Comparison of ENCODE assay signal across 22 cellular contexts in genomic region chr13:40275636-40276035, GRCh38.
A peak's percentile ranks its signal among the peaks of the same experiment; 100 is the strongest.
DNase-seq lines count a peak whose midpoint lies in the region; ATAC-seq, FAIRE-seq and TF ChIP-seq lines count a peak whose summit lies in the region.
"Had no signal": no experiment of that assay in that cellular context is flagged by ENCODE, and none has a peak within 500 bp of the region (broad histone marks: within the 10 kb centered on the region; RNA-seq: fewer than 3 reads in every experiment).

No MANE protein-coding gene starts in this region.

- no peaks in the 10 kb centered on the region for H4K20me1 ChIP-seq in hepatocyte (ENCODE audit: insufficient read depth, poor library complexity, severe bottlenecking)

- no peak for DNase-seq in A549 (ENCODE audit: low read depth in 1 of 2, low spot score in 1 of 2)
- DNase-seq in HFFc6 = peak; percentile 58
- DNase-seq in amniotic epithelial cell (ENCODE audit: low read depth) = peak; percentile 67
- DNase-seq in kidney glomerular epithelial cell (lab: John Stamatoyannopoulos, UW) = peak; percentile 25
- no peak for DNase-seq in NCI-H82 treated with DMSO at 0.1 percent for 48 hours (lab: John Stamatoyannopoulos, UW; ENCODE audit: unreplicated experiment)
- DNase-seq in suprapubic skin (ENCODE audit: low spot score in 2 of 2) = no peak
- DNase-seq in activated T-cell treated with anti-CD3 and anti-CD28 coated beads, Interleukin-2, amount 50 U/mL, for 1 hour = no peak
- no peak for DNase-seq in hepatocyte (ENCODE audit: low spot score)
- DNase-seq: activated CD4-positive, alpha-beta T cell treated with anti-CD3 and anti-CD28 coated beads for 4 hours; activated naive CD4-positive, alpha-beta T cell treated with anti-CD3 and anti-CD28 coated beads, Interleukin-2, amount 10 ng/mL, durations not matched to agents 7 days and 5 days; activated T-cell treated with anti-CD3 and anti-CD28 coated beads for 4 hours; left lung; NCI-H146; NCI-H446; small intestine; T1000 had no signal

- CTCF ChIA-PET in A549 (lab: Yijun Ruan, JAX) = no interaction called here

- no peaks in the 10 kb centered on the region for H3K27me3 ChIP-seq in suprapubic skin
- no peaks in the 10 kb centered on the region for H3K27me3 ChIP-seq in hepatocyte
- H3K27me3 ChIP-seq: left lung, tibial nerve had no signal

- TF ChIP-seq EP300 in A549 (IDR thresholded peaks at IDR 0.05) (no peak), suprapubic skin (IDR thresholded peaks at IDR 0.05) (no peak)

- no peaks in the 10 kb centered on the region for H3K9me3 ChIP-seq in A549
- no peaks in the 10 kb centered on the region for H3K9me3 ChIP-seq in suprapubic skin
- H3K9me3 ChIP-seq in hepatocyte (ENCODE audit: low read depth) = no peaks in the 10 kb centered on the region
- H3K9me3 ChIP-seq: left lung, tibial nerve had no signal

- no peak overlapping the region for H3K4me3 Mint-ChIP-seq in HFFc6
- H3K4me3 Mint-ChIP-seq: activated naive CD4-positive, alpha-beta T cell treated with anti-CD3 and anti-CD28 coated beads, Interleukin-2, amount 10 ng/mL, durations not matched to agents 7 days and 5 days; brain; GM23338 had no signal

- TF ChIP-seq POLR2A in A549 (IDR thresholded peaks at IDR 0.05; ENCODE audit: low read length) = no peak
- no peak for TF ChIP-seq POLR2A in suprapubic skin (IDR thresholded peaks at IDR 0.05)

- ATAC-seq in A549 = no peak; a peak in 1 of 6 replicates
- ATAC-seq: esophagus mucosa, GM23338, left lung had no signal

- peaks cover 6% of the 10 kb centered on the region for H3K9me3 Mint-ChIP-seq in HFFc6
- H3K9me3 Mint-ChIP-seq: activated naive CD4-positive, alpha-beta T cell treated with anti-CD3 and anti-CD28 coated beads, Interleukin-2, amount 10 ng/mL, durations not matched to agents 7 days and 5 days; GM23338 had no signal

- no peak for TF ChIP-seq RAD21 in A549 (conservative IDR thresholded peaks at IDR 0.05 in 1 of 2, IDR thresholded peaks at IDR 0.05 in 1 of 2)

- peak overlapping the region; percentile 57 for H3K27ac Mint-ChIP-seq in HFFc6
- H3K27ac Mint-ChIP-seq: activated naive CD4-positive, alpha-beta T cell treated with anti-CD3 and anti-CD28 coated beads, Interleukin-2, amount 10 ng/mL, durations not matched to agents 7 days and 5 days; GM23338 had no signal

- peaks cover 41% of the 10 kb centered on the region for H3K4me1 Mint-ChIP-seq in HFFc6 (ENCODE audit: low read depth)

- no peaks in the 10 kb centered on the region for H3K27me3 Mint-ChIP-seq in HFFc6 (ENCODE audit: insufficient read depth)
- H3K27me3 Mint-ChIP-seq: activated naive CD4-positive, alpha-beta T cell treated with anti-CD3 and anti-CD28 coated beads, Interleukin-2, amount 10 ng/mL, durations not matched to agents 7 days and 5 days; brain had no signal

- WGBS in A549 (ENCODE audit: missing lambda C conversion rate) = 10% methylated on average over 2 of the region's 3 CpGs
- WGBS in suprapubic skin = 89% methylated on average over 3 of the region's 3 CpGs
- WGBS in hepatocyte (ENCODE audit: low lambda C conversion rate, missing lambda C conversion rate) = 62% methylated on average over 3 of the region's 3 CpGs

- FAIRE-seq in A549 (lab: Jason Lieb, UNC) = no peak
- FAIRE-seq: G401.6, small intestine had no signal

- POLR2A ChIA-PET in A549 (lab: Yijun Ruan, JAX) = no interaction called here

- H2AFZ ChIP-seq in hepatocyte = no peak overlapping the region
- H2AFZ ChIP-seq: GM23338, parathyroid adenoma had no signal

- H3K36me3 ChIP-seq in suprapubic skin (no peaks in the 10 kb centered on the region), hepatocyte (replicated peaks; ENCODE audit: insufficient read depth, low read depth) (no peaks in the 10 kb centered on the region)
- H3K36me3 ChIP-seq: left lung, tibial nerve had no signal

- H3K79me2 ChIP-seq in hepatocyte = no peaks in the 10 kb centered on the region
- H3K79me2 ChIP-seq: parathyroid adenoma had no signal

- no peaks in the 10 kb centered on the region for H3K9me2 ChIP-seq in hepatocyte (replicated peaks; ENCODE audit: insufficient read depth)

- H3K36me3 Mint-ChIP-seq in HFFc6 (ENCODE audit: low read depth) = no peaks in the 10 kb centered on the region
- H3K36me3 Mint-ChIP-seq: brain had no signal

- H3K27ac ChIP-seq in A549 (peak overlapping the region; percentile 44 to 51; a peak in 3 of 6 replicates), suprapubic skin (no peak overlapping the region), hepatocyte (no peak overlapping the region)
- H3K27ac ChIP-seq: left lung, parathyroid adenoma had no signal

- H3K4me3 ChIP-seq in A549 (no peak overlapping the region), suprapubic skin (no peak overlapping the region), hepatocyte (no peak overlapping the region)
- H3K4me3 ChIP-seq: GM23338, left lung, tibial nerve had no signal

- H3K4me1 ChIP-seq in A549 (peaks cover 34% of the 10 kb centered on the region), suprapubic skin (peaks cover 37% of the 10 kb centered on the region), hepatocyte (ENCODE audit: insufficient read depth) (peaks cover 5% of the 10 kb centered on the region)
- H3K4me1 ChIP-seq: parathyroid adenoma had no signal

- H3K4me2 ChIP-seq in A549 (peak overlapping the region; percentile 23; the same call in 2 of the 3 replicates), hepatocyte (no peak overlapping the region)
- H3K4me2 ChIP-seq: GM23338 had no signal

- TF ChIP-seq CTCF in A549 (IDR thresholded peaks at IDR 0.05) = no peak
- TF ChIP-seq CTCF in HFFc6 (IDR thresholded peaks at IDR 0.05) = no peak
- no peak for TF ChIP-seq CTCF in suprapubic skin (IDR thresholded peaks at IDR 0.05)
- TF ChIP-seq CTCF in hepatocyte (IDR thresholded peaks at IDR 0.05; ENCODE audit: poor library complexity) = no peak

TF ChIP-seq in A549, 52 proteins besides CTCF, POLR2A, EP300 and RAD21:
- no peak for TF ChIP-seq CBX8 (IDR thresholded peaks at IDR 0.05)
- TF ChIP-seq MAZ (IDR thresholded peaks at IDR 0.05; ENCODE audit: borderline replicate concordance, low read depth, low read length) = no peak
- no peak for TF ChIP-seq JUNB (IDR thresholded peaks at IDR 0.05)
- no peak for TF ChIP-seq ZC3H11A (IDR thresholded peaks at IDR 0.05)
- TF ChIP-seq, protein P1, sequence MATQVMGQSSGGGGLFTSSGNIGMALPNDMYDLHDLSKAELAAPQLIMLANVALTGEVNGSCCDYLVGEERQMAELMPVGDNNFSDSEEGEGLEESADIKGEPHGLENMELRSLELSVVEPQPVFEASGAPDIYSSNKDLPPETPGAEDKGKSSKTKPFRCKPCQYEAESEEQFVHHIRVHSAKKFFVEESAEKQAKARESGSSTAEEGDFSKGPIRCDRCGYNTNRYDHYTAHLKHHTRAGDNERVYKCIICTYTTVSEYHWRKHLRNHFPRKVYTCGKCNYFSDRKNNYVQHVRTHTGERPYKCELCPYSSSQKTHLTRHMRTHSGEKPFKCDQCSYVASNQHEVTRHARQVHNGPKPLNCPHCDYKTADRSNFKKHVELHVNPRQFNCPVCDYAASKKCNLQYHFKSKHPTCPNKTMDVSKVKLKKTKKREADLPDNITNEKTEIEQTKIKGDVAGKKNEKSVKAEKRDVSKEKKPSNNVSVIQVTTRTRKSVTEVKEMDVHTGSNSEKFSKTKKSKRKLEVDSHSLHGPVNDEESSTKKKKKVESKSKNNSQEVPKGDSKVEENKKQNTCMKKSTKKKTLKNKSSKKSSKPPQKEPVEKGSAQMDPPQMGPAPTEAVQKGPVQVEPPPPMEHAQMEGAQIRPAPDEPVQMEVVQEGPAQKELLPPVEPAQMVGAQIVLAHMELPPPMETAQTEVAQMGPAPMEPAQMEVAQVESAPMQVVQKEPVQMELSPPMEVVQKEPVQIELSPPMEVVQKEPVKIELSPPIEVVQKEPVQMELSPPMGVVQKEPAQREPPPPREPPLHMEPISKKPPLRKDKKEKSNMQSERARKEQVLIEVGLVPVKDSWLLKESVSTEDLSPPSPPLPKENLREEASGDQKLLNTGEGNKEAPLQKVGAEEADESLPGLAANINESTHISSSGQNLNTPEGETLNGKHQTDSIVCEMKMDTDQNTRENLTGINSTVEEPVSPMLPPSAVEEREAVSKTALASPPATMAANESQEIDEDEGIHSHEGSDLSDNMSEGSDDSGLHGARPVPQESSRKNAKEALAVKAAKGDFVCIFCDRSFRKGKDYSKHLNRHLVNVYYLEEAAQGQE (IDR thresholded peaks at IDR 0.05) = no peak
- TF ChIP-seq CHD2 (IDR thresholded peaks at IDR 0.05; ENCODE audit: low read length, partially characterized antibody) = no peak
TF ChIP-seq in A549: peak in this region for 0.

Comparison
In these comparisons a context has a peak if more than half of its experiments do, and no peak if none do; other contexts are left out.
1. DNase-seq: peak in HFFc6 (single experiment), amniotic epithelial cell (single experiment) and kidney glomerular epithelial cell (single experiment); none in A549 (0 of 2), NCI-H82 treated with DMSO at 0.1 percent for 48 hours (single experiment), suprapubic skin (0 of 2), activated T-cell treated with anti-CD3 and anti-CD28 coated beads, Interleukin-2, amount 50 U/mL, for 1 hour (single experiment) and hepatocyte (single experiment).
2. H3K27ac ChIP-seq: peak in A549 (2 of 2); none in suprapubic skin (single experiment) and hepatocyte (single experiment).